9 cellular contexts compared by ENCODE assay signal in the genomic region with DNA sequence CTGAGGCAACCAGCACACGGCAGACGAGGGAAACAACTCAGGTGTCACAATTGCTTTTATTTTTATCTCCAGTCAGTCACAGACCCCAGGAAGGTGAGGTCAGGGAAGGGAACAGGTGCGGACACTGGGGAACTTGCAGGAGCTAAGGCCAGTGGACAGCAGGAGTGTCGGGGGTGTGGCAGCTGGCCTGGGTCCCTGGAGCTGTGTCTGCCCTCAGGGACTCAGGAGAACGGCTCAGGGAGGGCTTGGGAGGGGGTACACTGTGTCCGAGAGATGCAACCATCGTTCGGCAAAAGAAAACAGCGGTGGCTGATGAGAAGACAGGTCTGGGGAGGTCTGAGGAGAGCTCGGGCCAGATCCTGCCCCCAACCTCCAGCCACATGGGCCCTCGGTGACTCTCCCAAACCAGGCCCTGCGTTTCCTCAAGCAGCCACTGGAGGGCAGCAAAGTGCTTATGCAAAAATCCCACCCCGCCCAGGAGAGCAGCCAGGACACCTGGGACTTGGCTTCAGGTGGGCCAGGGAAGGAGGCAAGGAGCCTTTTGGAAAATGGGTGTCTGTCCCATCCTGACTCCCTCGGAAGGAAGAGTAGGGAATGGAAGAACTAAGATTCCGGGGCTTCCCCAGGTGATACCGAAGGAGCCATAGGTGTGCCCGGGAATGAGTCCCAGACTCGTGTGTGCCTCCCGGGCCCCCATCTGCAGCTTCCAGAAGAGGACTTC. TPM values are rescaled to one million over a fixed set of nuclear protein-coding genes. Genes with fewer than 3 reads are reported as not detected.
DNase-seq lines count a peak whose midpoint lies in the region; ATAC-seq and TF ChIP-seq lines count a peak whose summit lies in the region.
"Had no signal": no experiment of that assay in that cellular context is flagged by ENCODE, and none has a peak within 500 bp of the region (broad histone marks: within the 10 kb centered on the region; RNA-seq: fewer than 3 reads in every experiment).

No MANE protein-coding gene starts in this region.

- H3K9me3 ChIP-seq in BLaER1, result no peaks in the 10 kb centered on the region
- no peaks in the 10 kb centered on the region for H3K9me3 ChIP-seq in naive thymus-derived CD4-positive, alpha-beta T cell (ENCODE audit: control insufficient read depth in 2 of 3, low read length in 3 of 3)

- no peaks in the 10 kb centered on the region for H3K27me3 ChIP-seq in BLaER1
- no peaks in the 10 kb centered on the region for H3K27me3 ChIP-seq in H7 (ENCODE audit: control insufficient read depth, insufficient read depth, low read length)
- no peaks in the 10 kb centered on the region for H3K27me3 ChIP-seq in naive thymus-derived CD4-positive, alpha-beta T cell (ENCODE audit: control insufficient read depth in 2 of 2, insufficient read depth in 2 of 2, low read length in 2 of 2)

- no peak for TF ChIP-seq POLR2A in erythroblast (IDR thresholded peaks at IDR 0.05; ENCODE audit: low read length)

- H3K4me3 ChIP-seq in BLaER1, result no peak overlapping the region
- H3K4me3 ChIP-seq in H7 (ENCODE audit: insufficient read depth, low read depth, low read length), result no peak overlapping the region
- no peak overlapping the region for H3K4me3 ChIP-seq in naive thymus-derived CD4-positive, alpha-beta T cell (ENCODE audit: low read length)

- intact Hi-C loops in naive thymus-derived CD4-positive, alpha-beta T cell (cut with micrococcal nuclease), result loop anchor here (1.0 to 2.0 kb wide), 4 partner anchors 78 to 203 kb away; no protein-coding TSS in a partner anchor

- no peak overlapping the region for H3K4me3 Mint-ChIP-seq in naive thymus-derived CD4-positive, alpha-beta T cell
- H3K4me3 Mint-ChIP-seq in stimulated activated naive B cell treated with anti-CD40 and anti-IgM and Interleukin-4, amounts not matched to agents 10 μg/mL and 1 μg/mL and 100 μg/mL, for 72 hours, result no peak overlapping the region

- H3K4me1 Mint-ChIP-seq in naive thymus-derived CD4-positive, alpha-beta T cell, result peaks cover 0 to 6% (median 0%) of the 10 kb centered on the region in 7 donors
- H3K4me1 Mint-ChIP-seq in stimulated activated naive B cell treated with anti-CD40 and anti-IgM and Interleukin-4, amounts not matched to agents 10 μg/mL and 1 μg/mL and 100 μg/mL, for 72 hours, result no peaks in the 10 kb centered on the region
- H3K4me1 Mint-ChIP-seq: IgD-negative memory B cell had no signal

- H3K9me3 Mint-ChIP-seq in naive thymus-derived CD4-positive, alpha-beta T cell, result peaks cover 0 to 1% (median 0%) of the 10 kb centered on the region in 11 donors
- no peaks in the 10 kb centered on the region for H3K9me3 Mint-ChIP-seq in stimulated activated naive B cell treated with anti-CD40 and anti-IgM and Interleukin-4, amounts not matched to agents 10 μg/mL and 1 μg/mL and 100 μg/mL, for 72 hours
- H3K9me3 Mint-ChIP-seq: IgD-negative memory B cell had no signal

- DNase-seq in H7 (peak; percentile 97), activated T-cell treated with anti-CD3 and anti-CD28 coated beads for 1 hour (ENCODE audit: low read depth) (peak; percentile 64), erythroblast (lab: John Stamatoyannopoulos, UW) (peak; percentile 74 to 87)
- DNase-seq in NK-92 treated with Interleukin-12 subunit alpha and Interleukin-12 subunit beta, amount 100 ng/mL, for 24 hours (lab: John Stamatoyannopoulos, UW), result peak; percentile 7
- peak; percentile 46 to 80 (median 62) for DNase-seq in naive thymus-derived CD4-positive, alpha-beta T cell
- DNase-seq in stimulated activated naive B cell treated with anti-CD40 and anti-IgM and Interleukin-4, amounts not matched to agents 10 μg/mL and 1 μg/mL and 100 μg/mL, for 72 hours, result peak; percentile 62

- H3K4me2 ChIP-seq in BLaER1, result no peak overlapping the region

- no peaks in the 10 kb centered on the region for H4K20me1 ChIP-seq in BLaER1

- peaks cover 10% of the 10 kb centered on the region; the same call in 1 of the 2 replicates for H3K4me1 ChIP-seq in BLaER1
- H3K4me1 ChIP-seq in naive thymus-derived CD4-positive, alpha-beta T cell (ENCODE audit: control insufficient read depth in 2 of 2, insufficient read depth in 2 of 2, low read length in 2 of 2), result no peaks in the 10 kb centered on the region

- peak; percentile 86 for ATAC-seq in naive thymus-derived CD4-positive, alpha-beta T cell
- ATAC-seq in stimulated activated naive B cell treated with anti-CD40 and anti-IgM and Interleukin-4, amounts not matched to agents 10 μg/mL and 1 μg/mL and 100 μg/mL, for 72 hours (replicated peaks), result peak; percentile 90 to 93
- ATAC-seq in GM18511 (IDR thresholded peaks at IDR 0.05; ENCODE audit: unreplicated experiment), result no peak

- H3K36me3 ChIP-seq in BLaER1 (no peaks in the 10 kb centered on the region), H7 (replicated peaks; ENCODE audit: control insufficient read depth, insufficient read depth, low read length) (no peaks in the 10 kb centered on the region)
- no peaks in the 10 kb centered on the region for H3K36me3 ChIP-seq in naive thymus-derived CD4-positive, alpha-beta T cell (ENCODE audit: control insufficient read depth in 2 of 3, insufficient read depth in 3 of 3, low read length in 3 of 3)

- H3K36me3 Mint-ChIP-seq in naive thymus-derived CD4-positive, alpha-beta T cell, result no peaks in the 10 kb centered on the region
- no peaks in the 10 kb centered on the region for H3K36me3 Mint-ChIP-seq in stimulated activated naive B cell treated with anti-CD40 and anti-IgM and Interleukin-4, amounts not matched to agents 10 μg/mL and 1 μg/mL and 100 μg/mL, for 72 hours
- H3K36me3 Mint-ChIP-seq: IgD-negative memory B cell had no signal

- H3K27ac Mint-ChIP-seq in naive thymus-derived CD4-positive, alpha-beta T cell, result no peak overlapping the region
- no peak overlapping the region for H3K27ac Mint-ChIP-seq in stimulated activated naive B cell treated with anti-CD40 and anti-IgM and Interleukin-4, amounts not matched to agents 10 μg/mL and 1 μg/mL and 100 μg/mL, for 72 hours

- CTCF ChIA-PET in naive thymus-derived CD4-positive, alpha-beta T cell (lab: Charles Lee), result interaction anchor here (0.5 to 1.6 kb wide), 6 partner anchors 19 to 392 kb away, joined by 3 to 4 read pairs (median 4); no protein-coding TSS in a partner anchor

- H3K27ac ChIP-seq in BLaER1, result 0 out of 2 replicates have a peak overlapping the region, but pooled peaks have one; percentile 38
- no peak overlapping the region for H3K27ac ChIP-seq in naive thymus-derived CD4-positive, alpha-beta T cell (ENCODE audit: low read depth, low read length)

- H3K27me3 Mint-ChIP-seq in naive thymus-derived CD4-positive, alpha-beta T cell, result peaks cover 0 to 4% (median 0%) of the 10 kb centered on the region in 5 donors
- H3K27me3 Mint-ChIP-seq in stimulated activated naive B cell treated with anti-CD40 and anti-IgM and Interleukin-4, amounts not matched to agents 10 μg/mL and 1 μg/mL and 100 μg/mL, for 72 hours, result peaks cover 26% of the 10 kb centered on the region in 2 donors

- H3K9ac ChIP-seq in BLaER1, result no peak overlapping the region

- POLR2A ChIA-PET in naive thymus-derived CD4-positive, alpha-beta T cell (lab: Charles Lee), result interaction anchor here (0.7 to 1.9 kb wide), 3 partner anchors 24 to 126 kb away, joined by 3 to 9 read pairs (median 4); partner anchors contain the start of genes BCDIN3D and TMBIM6

RNA-seq across cellular contexts. Expression of gene BCDIN3D, which starts 24.1 kb away (rescaled TPM):
- 1.4 and 1.6 TPM in 2 replicates for total RNA-seq in H7 (2014; rRNA removed; shearing (Covaris generic))
- total RNA-seq in naive thymus-derived CD4-positive, alpha-beta T cell, result 10 to 100 TPM in 2 of 5 experiments, 1 to 10 TPM in 3; 3.7 to 17.4 (median 6.8) TPM
- 1 to 10 TPM; 4.8 to 7.4 TPM for polyA plus RNA-seq in naive thymus-derived CD4-positive, alpha-beta T cell

RNA-seq across cellular contexts. Expression of gene FAIM2, which starts 36.7 kb away (rescaled TPM):
- not detected in 2 replicates for total RNA-seq in H7 (2014; rRNA removed; shearing (Covaris generic))
- total RNA-seq in naive thymus-derived CD4-positive, alpha-beta T cell, result under 1 TPM in 2 of 5 experiments, not detected in 3; 0.22 to 0.85 TPM
- polyA plus RNA-seq in naive thymus-derived CD4-positive, alpha-beta T cell, result not detected
- polyA plus RNA-seq: IgD-negative memory B cell had no signal

RNA-seq across cellular contexts. Expression of gene NCKAP5L, which starts 38.8 kb away (rescaled TPM):
- total RNA-seq in H7 (2014; rRNA removed; shearing (Covaris generic)), result 20.0 and 22.3 TPM in 2 replicates
- 10 to 100 TPM in 4 of 5 experiments, 1 to 10 TPM in 1; 4.3 to 27.5 (median 12.0) TPM for total RNA-seq in naive thymus-derived CD4-positive, alpha-beta T cell
- polyA plus RNA-seq in naive thymus-derived CD4-positive, alpha-beta T cell, result 1 to 10 TPM; 1.8 to 5.4 TPM

Comparison
In these comparisons a context has a peak if more than half of its experiments do, and no peak if none do; other contexts are left out.
1. DNase-seq: peak in every context shown above with its lines; median percentile 97 in H7; 80 in erythroblast; 64 in activated T-cell treated with anti-CD3 and anti-CD28 coated beads for 1 hour; 62 in naive thymus-derived CD4-positive, alpha-beta T cell; 62 in stimulated activated naive B cell treated with anti-CD40 and anti-IgM and Interleukin-4, amounts not matched to agents 10 μg/mL and 1 μg/mL and 100 μg/mL, for 72 hours; 7 in NK-92 treated with Interleukin-12 subunit alpha and Interleukin-12 subunit beta, amount 100 ng/mL, for 24 hours.